8 cellular contexts compared by ENCODE assay signal in the genomic region with DNA sequence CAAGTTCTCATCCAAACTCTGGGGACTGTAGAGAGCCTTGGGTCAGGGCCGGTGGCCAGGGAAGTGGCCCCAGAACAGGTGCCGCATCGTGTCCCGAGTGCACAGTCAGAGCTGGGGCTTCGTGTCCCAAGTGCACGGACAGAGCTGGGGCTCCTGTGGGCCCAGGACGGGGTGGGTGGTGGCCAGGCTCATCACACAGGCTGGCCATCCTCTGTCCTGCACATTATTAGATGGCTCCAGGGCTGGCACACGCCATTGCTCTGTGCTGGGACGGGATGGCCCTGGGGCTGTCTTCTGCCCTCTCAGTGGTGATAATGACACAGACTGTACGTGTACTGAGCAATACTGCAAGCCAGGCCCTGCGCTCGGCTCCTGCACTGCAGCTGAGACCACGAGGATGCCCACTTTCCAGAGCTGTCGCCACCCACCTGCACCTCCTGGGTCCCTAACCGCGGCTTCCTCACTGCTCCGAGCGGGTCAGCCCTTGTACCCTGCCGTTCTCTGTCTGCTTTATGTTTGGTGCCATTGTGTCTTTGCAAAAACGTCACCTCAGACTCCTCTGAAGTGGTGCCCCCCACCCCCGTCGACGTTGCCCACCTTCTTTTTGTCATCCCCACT. TPM values are rescaled to one million over a fixed set of nuclear protein-coding genes. Genes with fewer than 3 reads are reported as not detected.
DNase-seq lines count a peak whose midpoint lies in the region; ATAC-seq and TF ChIP-seq lines count a peak whose summit lies in the region.

No MANE protein-coding gene starts in this region.

- H3K9me3 Mint-ChIP-seq in CD4-positive, CD25-positive, alpha-beta regulatory T cell = peaks cover 0 to 2% (median 0%) of the 10 kb centered on the region in 7 donors
- H3K9me3 Mint-ChIP-seq in endothelial cell (ENCODE audit: unreplicated experiment) = peaks cover 4% of the 10 kb centered on the region

- no peak for ATAC-seq in CD4-positive, CD25-positive, alpha-beta regulatory T cell (ENCODE audit: low read depth in 2 of 2)
- ATAC-seq in omental fat pad (ENCODE audit: low FRiP score) (no peak), HG02678 (IDR thresholded peaks at IDR 0.05; ENCODE audit: unreplicated experiment) (no peak), HG03432 (IDR thresholded peaks at IDR 0.05; ENCODE audit: unreplicated experiment) (no peak)

- H3K9ac ChIP-seq in OCI-LY1 (ENCODE audit: low read length) = no peak overlapping the region; the same call in 1 of the 2 replicates

- 65 to 67% (median 66%) methylated on average over 23 of the region's 23 CpGs for WGBS in ovary, 3 donors

- no peak for TF ChIP-seq POLR2A in ovary (IDR thresholded peaks at IDR 0.05)

- H4K20me1 ChIP-seq in OCI-LY1 (ENCODE audit: insufficient read depth, low read length) = no peaks in the 10 kb centered on the region

- peaks cover 76% of the 10 kb centered on the region for H3K4me1 ChIP-seq in CD4-positive, CD25-positive, alpha-beta regulatory T cell (ENCODE audit: control insufficient read depth, insufficient read depth, low read length, poor library complexity, severe bottlenecking)
- H3K4me1 ChIP-seq in OCI-LY1 (ENCODE audit: insufficient read depth, low read length, severe bottlenecking) (peaks cover 26% of the 10 kb centered on the region), ovary (ENCODE audit: insufficient read depth) (peaks cover 40% of the 10 kb centered on the region)

- no peaks in the 10 kb centered on the region for H3K36me3 ChIP-seq in CD4-positive, CD25-positive, alpha-beta regulatory T cell (ENCODE audit: control insufficient read depth, insufficient read depth, low read length)
- H3K36me3 ChIP-seq in OCI-LY1 (ENCODE audit: insufficient read depth, low read length) (no peaks in the 10 kb centered on the region; the same call in 1 of the 2 replicates), ovary (no peaks in the 10 kb centered on the region)

- no peaks in the 10 kb centered on the region for H3K79me2 ChIP-seq in OCI-LY1 (ENCODE audit: insufficient read depth, low read length)

- peak overlapping the region; percentile 84 to 90 (median 89) for H3K4me3 Mint-ChIP-seq in CD4-positive, CD25-positive, alpha-beta regulatory T cell
- peak overlapping the region; percentile 86 for H3K4me3 Mint-ChIP-seq in endothelial cell (ENCODE audit: unreplicated experiment)

- no peak overlapping the region for H2AFZ ChIP-seq in OCI-LY1 (ENCODE audit: low read length)

- TF ChIP-seq EP300 in ovary (IDR thresholded peaks at IDR 0.05) = no peak

- intact Hi-C loops in ovary (cut with DNase I) = loop anchor here in 1 of 4 donors (5.0 kb wide), 1 partner anchor 350 kb away; a partner anchor contains a TSS

- no peak for DNase-seq in CD4-positive, CD25-positive, alpha-beta regulatory T cell
- DNase-seq in endothelial cell (ENCODE audit: low spot score) (no peak), ovary (peak in 2 of 5 donors; percentile 26 to 27), activated gamma-delta T cell (lab: John Stamatoyannopoulos, UW) (no peak), omental fat pad (ENCODE audit: low spot score) (no peak)

- no peaks in the 10 kb centered on the region for H3K9me2 ChIP-seq in OCI-LY1 (ENCODE audit: low read depth, low read length)

- H3F3A ChIP-seq in OCI-LY1 (ENCODE audit: insufficient read depth, low read length) = no peaks in the 10 kb centered on the region

- peak overlapping the region; percentile 93; the same call in 1 of the 2 replicates for H3K4me2 ChIP-seq in OCI-LY1 (ENCODE audit: low read length)

- H3K36me3 Mint-ChIP-seq in CD4-positive, CD25-positive, alpha-beta regulatory T cell = peaks cover 8% of the 10 kb centered on the region
- H3K36me3 Mint-ChIP-seq in endothelial cell (ENCODE audit: low read depth, unreplicated experiment) = peaks cover 5% of the 10 kb centered on the region

- peaks cover 6 to 76% (median 45%) of the 10 kb centered on the region in 4 donors for H3K4me1 Mint-ChIP-seq in CD4-positive, CD25-positive, alpha-beta regulatory T cell
- peaks cover 18% of the 10 kb centered on the region for H3K4me1 Mint-ChIP-seq in endothelial cell (ENCODE audit: unreplicated experiment)

- no peak for TF ChIP-seq CTCF in OCI-LY1 (IDR thresholded peaks at IDR 0.05; ENCODE audit: low read length)
- TF ChIP-seq CTCF in endothelial cell (IDR thresholded peaks at IDR 0.05; ENCODE audit: unreplicated experiment) = no peak
- TF ChIP-seq CTCF in ovary (IDR thresholded peaks at IDR 0.05) = no peak
- no peak for TF ChIP-seq CTCF in omental fat pad (IDR thresholded peaks at IDR 0.05)

- H3K4me3 ChIP-seq in CD4-positive, CD25-positive, alpha-beta regulatory T cell (ENCODE audit: low read depth, low read length) = peak overlapping the region; percentile 88
- H3K4me3 ChIP-seq in OCI-LY1 (ENCODE audit: low read depth, low read length, poor library complexity, severe bottlenecking) (peak overlapping the region; percentile 64), ovary (peak overlapping the region; percentile 56)

- H3K27me3 Mint-ChIP-seq in CD4-positive, CD25-positive, alpha-beta regulatory T cell = no peaks in the 10 kb centered on the region
- H3K27me3 Mint-ChIP-seq in endothelial cell (ENCODE audit: unreplicated experiment) = peaks cover 27% of the 10 kb centered on the region

- no peaks in the 10 kb centered on the region for H3K9me3 ChIP-seq in CD4-positive, CD25-positive, alpha-beta regulatory T cell (ENCODE audit: control insufficient read depth in 2 of 2, low read length in 2 of 2)
- H3K9me3 ChIP-seq in OCI-LY1 (ENCODE audit: low read length) (no peaks in the 10 kb centered on the region), ovary (no peaks in the 10 kb centered on the region)

- peak overlapping the region; percentile 19 for H3K27ac ChIP-seq in CD4-positive, CD25-positive, alpha-beta regulatory T cell (ENCODE audit: insufficient read depth, low read length, poor library complexity, severe bottlenecking)
- H3K27ac ChIP-seq in OCI-LY1 (ENCODE audit: low read depth, low read length, poor library complexity, severe bottlenecking) (no peak overlapping the region), ovary (no peak overlapping the region)

- H3K27me3 ChIP-seq in CD4-positive, CD25-positive, alpha-beta regulatory T cell (ENCODE audit: control insufficient read depth, insufficient read depth, low read length) = no peaks in the 10 kb centered on the region
- H3K27me3 ChIP-seq in OCI-LY1 (ENCODE audit: insufficient read depth, low read length) (no peaks in the 10 kb centered on the region; the same call in 1 of the 2 replicates), ovary (no peaks in the 10 kb centered on the region)

- peak overlapping the region in 2 of 3 donors; percentile 79 to 88 for H3K27ac Mint-ChIP-seq in CD4-positive, CD25-positive, alpha-beta regulatory T cell
- H3K27ac Mint-ChIP-seq in endothelial cell (ENCODE audit: unreplicated experiment) = peak overlapping the region; percentile 64

RNA-seq across cellular contexts. Expression of a gene that starts 1.9 kb away (rescaled TPM):
- total RNA-seq in CD4-positive, CD25-positive, alpha-beta regulatory T cell = 94.6 TPM
- under 1 TPM; 0.16 to 0.78 (median 0.31) TPM for polyA plus RNA-seq in CD4-positive, CD25-positive, alpha-beta regulatory T cell
- 38.4 TPM for total RNA-seq in endothelial cell (ENCODE audit: unreplicated experiment)
- 10 to 100 TPM; 12.6 to 69.5 (median 54.3) TPM for total RNA-seq in ovary
- 10 to 100 TPM in 1 of 2 donors, 1 to 10 TPM in 1; 3.2 to 22.2 TPM for polyA plus RNA-seq in ovary
- total RNA-seq in omental fat pad = 10 to 100 TPM in 2 of 4 donors, 1 to 10 TPM in 2; 5.9 to 16.0 (median 9.4) TPM
